8 cellular contexts compared by ENCODE assay signal in the genomic region with DNA sequence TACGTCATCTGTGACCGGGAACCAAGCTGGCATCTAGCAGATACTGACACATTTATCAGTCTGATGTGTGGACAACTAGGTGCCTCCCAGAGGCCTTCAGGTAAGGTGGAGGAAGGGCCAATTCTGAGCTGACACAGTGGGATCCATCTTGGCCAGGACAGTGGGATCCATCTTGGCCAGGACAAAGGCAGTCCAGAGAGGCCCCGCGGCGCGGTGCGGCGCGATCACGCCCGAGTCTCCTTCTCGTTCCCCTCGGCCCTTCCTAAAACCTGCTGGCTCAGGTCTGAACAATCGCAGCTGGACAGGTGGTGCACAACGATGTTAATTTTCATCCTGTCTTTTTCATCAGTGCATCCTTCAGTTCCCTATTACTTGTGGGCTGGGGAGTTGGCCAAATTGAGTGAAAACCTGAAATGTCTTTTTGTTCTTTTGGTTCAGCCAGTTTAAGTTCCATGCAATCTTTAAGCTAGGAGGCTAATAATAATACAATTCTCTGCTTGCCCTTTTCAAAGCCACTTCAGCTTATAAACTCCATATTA. TPM values are rescaled to one million over a fixed set of nuclear protein-coding genes. Genes with fewer than 3 reads are reported as not detected.
DNase-seq lines count a peak whose midpoint lies in the region; TF ChIP-seq lines count a peak whose summit lies in the region.

No MANE protein-coding gene starts in this region.

- H3K27ac ChIP-seq in A673 (ENCODE audit: low read depth, low read length, poor library complexity, severe bottlenecking) (peak overlapping the region; percentile 96), HUES6 (ENCODE audit: low read depth, low read length) (peak overlapping the region; percentile 32; the same call in 1 of the 2 replicates), layer of hippocampus (ENCODE audit: low read depth, low read length) (peak overlapping the region; percentile 96), suprapubic skin (peak overlapping the region; percentile 97)

- 87% methylated on average over 15 of the region's 15 CpGs for WGBS in suprapubic skin

- CTCF ChIA-PET in A673 (lab: Charles Lee) = interaction anchor here (0.8 kb wide), 1 partner anchor 57 kb away, joined by 3 read pairs; no protein-coding TSS in a partner anchor

- peaks cover 9% of the 10 kb centered on the region for H3K36me3 ChIP-seq in A673 (ENCODE audit: insufficient read depth, low read length, poor library complexity, severe bottlenecking)
- H3K36me3 ChIP-seq in HUES6 (ENCODE audit: control insufficient read depth, insufficient read depth, low read length) = 0 out of 2 replicates have a peak, but pooled peaks cover 4% of the 10 kb centered on the region
- no peaks in the 10 kb centered on the region for H3K36me3 ChIP-seq in suprapubic skin

- TF ChIP-seq EP300 in suprapubic skin (IDR thresholded peaks at IDR 0.05) = no peak

- peak overlapping the region; percentile 79 for H3K4me3 ChIP-seq in A673 (ENCODE audit: low read depth, low read length, poor library complexity, severe bottlenecking)
- H3K4me3 ChIP-seq in HUES6 (ENCODE audit: low read depth, low read length) = peak overlapping the region; percentile 83
- peak overlapping the region; percentile 72 for H3K4me3 ChIP-seq in suprapubic skin

- H3K9me3 ChIP-seq in A673 (ENCODE audit: low read depth, low read length, poor library complexity, severe bottlenecking) = no peaks in the 10 kb centered on the region
- H3K9me3 ChIP-seq in HUES6 (ENCODE audit: control insufficient read depth, insufficient read depth, low read depth, low read length) = no peaks in the 10 kb centered on the region
- H3K9me3 ChIP-seq in suprapubic skin = no peaks in the 10 kb centered on the region

- H3K4me1 ChIP-seq in A673 (ENCODE audit: insufficient read depth, low read length, poor library complexity, severe bottlenecking) = peaks cover 20% of the 10 kb centered on the region
- H3K4me1 ChIP-seq in HUES6 (ENCODE audit: control insufficient read depth, insufficient read depth, low read length) = peaks cover 9% of the 10 kb centered on the region
- H3K4me1 ChIP-seq in suprapubic skin = peaks cover 34% of the 10 kb centered on the region

- peak overlapping the region; percentile 28 for H3K9ac ChIP-seq in HUES6 (ENCODE audit: low read length)

- intact Hi-C loops in A673 (cut with micrococcal nuclease; ENCODE audit: unreplicated experiment) = no loop called here

- DNase-seq in A673 (ENCODE audit: low spot score) = no peak
- peak; percentile 66 for DNase-seq in activated effector memory CD4-positive, alpha-beta T cell treated with anti-CD3 and anti-CD28 coated beads, Interleukin-2, amount 50 U/mL, for 16 hours
- DNase-seq in suprapubic skin (ENCODE audit: low spot score in 2 of 2) = no peak
- DNase-seq in A172 (ENCODE audit: low spot score) = no peak
- DNase-seq in HCEC 1CT = no peak
- DNase-seq in H4 (ENCODE audit: low spot score) = no peak

- TF ChIP-seq CTCF in A673 (conservative IDR thresholded peaks at IDR 0.05; ENCODE audit: low read depth, low read length) (no peak), suprapubic skin (IDR thresholded peaks at IDR 0.05) (no peak)

- POLR2A ChIA-PET in A673 (lab: Charles Lee; ENCODE audit: low non-redundant PET) = interaction anchor here (1.8 kb wide), 1 partner anchor 27 kb away, joined by 8 read pairs; no protein-coding TSS in a partner anchor

- BruUV-seq in A673 (replicated peaks; lab: Mats Ljungman, UMichigan) = TSS peak; percentile 89

- H3K27me3 ChIP-seq in A673 (replicated peaks; ENCODE audit: insufficient read depth, low read depth, low read length, poor library complexity) (no peaks in the 10 kb centered on the region), HUES6 (ENCODE audit: control insufficient read depth, insufficient read depth, low read length) (no peaks in the 10 kb centered on the region), layer of hippocampus (ENCODE audit: control insufficient read depth, insufficient read depth, low read length) (no peaks in the 10 kb centered on the region), suprapubic skin (no peaks in the 10 kb centered on the region)

- no peak for TF ChIP-seq POLR2A in suprapubic skin (IDR thresholded peaks at IDR 0.05)

RNA-seq across cellular contexts. Expression of gene WSB1, which starts 0.5 kb away (rescaled TPM):
- total RNA-seq in A673 (2021) (114 and 120 TPM in 2 replicates), suprapubic skin (100 to 1,000 TPM in 1 of 4 donors, 10 to 100 TPM in 3; 38.5 to 206 (median 57.2) TPM)
- 50.5 and 81.1 TPM in 2 replicates for total RNA-seq in A172 (2014; rRNA removed; shearing (Covaris generic))
- total RNA-seq in H4 (2014; rRNA removed; shearing (Covaris generic)) = 31.3 and 47.7 TPM in 2 replicates

Comparison
In these comparisons a context has a peak if more than half of its experiments do, and no peak if none do; other contexts are left out.
1. H3K27ac ChIP-seq: peak in every context shown above with its lines; median percentile 97 in suprapubic skin; 96 in A673; 96 in layer of hippocampus; 32 in HUES6.